ENCODE assay signal across 9 cellular contexts in the genomic region with DNA sequence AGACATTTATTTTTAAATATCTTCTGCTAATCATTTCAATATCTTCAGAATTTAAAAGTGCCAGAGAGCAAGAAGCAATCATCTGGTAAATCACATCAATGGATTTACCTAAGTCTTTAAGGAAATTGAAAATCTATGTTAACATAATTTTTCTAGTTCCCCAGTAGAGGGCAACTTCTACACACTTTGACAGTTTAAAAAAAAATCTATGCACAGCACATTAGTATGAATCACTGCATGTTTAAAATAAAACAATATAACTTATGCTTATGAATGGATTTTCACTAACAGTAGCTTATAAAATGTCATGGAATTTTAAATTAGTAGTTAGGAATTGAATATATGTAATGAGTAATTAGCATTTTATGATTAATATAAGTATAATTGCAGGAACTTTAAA.
DNase-seq lines count a peak whose midpoint lies in the region; ATAC-seq and TF ChIP-seq lines count a peak whose summit lies in the region.
"Had no signal": no experiment of that assay in that cellular context is flagged by ENCODE, and none has a peak within 500 bp of the region (broad histone marks: within the 10 kb centered on the region; RNA-seq: fewer than 3 reads in every experiment).

No MANE protein-coding gene starts in this region.

- H3K27me3 ChIP-seq in Loucy (ENCODE audit: insufficient read depth, low read length, poor library complexity, severe bottlenecking) (no peaks in the 10 kb centered on the region), psoas muscle (ENCODE audit: insufficient read depth in 3 of 3, low read length in 2 of 3) (no peaks in the 10 kb centered on the region)

- H3K9ac ChIP-seq in Loucy (ENCODE audit: low read depth, low read length, poor library complexity, severe bottlenecking) = no peak overlapping the region

- H3K4me1 ChIP-seq in Loucy (ENCODE audit: insufficient read depth, low read length, poor library complexity, severe bottlenecking) (no peaks in the 10 kb centered on the region), psoas muscle (peaks cover 10% of the 10 kb centered on the region)

- H3K27me3 Mint-ChIP-seq in activated CD4-positive, alpha-beta memory T cell treated with anti-CD3 and anti-CD28 coated beads, Interleukin-2, amount 10 ng/mL, durations not matched to agents 7 days and 5 days = no peaks in the 10 kb centered on the region
- H3K27me3 Mint-ChIP-seq: activated naive CD8-positive, alpha-beta T cell treated with anti-CD3 and anti-CD28 coated beads, Interleukin-2, amount 10 ng/mL, durations not matched to agents 7 days and 5 days had no signal

- CTCF ChIA-PET in activated CD4-positive, alpha-beta memory T cell treated with anti-CD3 and anti-CD28 coated beads, Interleukin-2, amount 10 ng/mL, durations not matched to agents 7 days and 5 days (lab: Charles Lee) = interaction anchor here (0.6 to 1.9 kb wide), 3 partner anchors 126 to 756 kb away, joined by 3 to 9 read pairs (median 4); a partner anchor contains a TSS

- POLR2A ChIA-PET in activated CD4-positive, alpha-beta memory T cell treated with anti-CD3 and anti-CD28 coated beads, Interleukin-2, amount 10 ng/mL, durations not matched to agents 7 days and 5 days (lab: Charles Lee) = no interaction called here

- intact Hi-C loops in psoas muscle (cut with DNase I) = loop anchor here (5.0 to 10.0 kb wide), 4 partner anchors 184 to 757 kb away; a partner anchor contains a TSS

- H3K9me3 Mint-ChIP-seq in activated CD4-positive, alpha-beta memory T cell treated with anti-CD3 and anti-CD28 coated beads, Interleukin-2, amount 10 ng/mL, durations not matched to agents 7 days and 5 days = no peaks in the 10 kb centered on the region
- H3K9me3 Mint-ChIP-seq: activated naive CD8-positive, alpha-beta T cell treated with anti-CD3 and anti-CD28 coated beads, Interleukin-2, amount 10 ng/mL, durations not matched to agents 7 days and 5 days had no signal

- no peak overlapping the region for H3K27ac Mint-ChIP-seq in activated CD4-positive, alpha-beta memory T cell treated with anti-CD3 and anti-CD28 coated beads, Interleukin-2, amount 10 ng/mL, durations not matched to agents 7 days and 5 days
- H3K27ac Mint-ChIP-seq: activated naive CD8-positive, alpha-beta T cell treated with anti-CD3 and anti-CD28 coated beads, Interleukin-2, amount 10 ng/mL, durations not matched to agents 7 days and 5 days had no signal

- no peak overlapping the region for H3K4me2 ChIP-seq in Loucy (ENCODE audit: low read depth, low read length, poor library complexity, severe bottlenecking)

- H3K36me3 ChIP-seq in Loucy (ENCODE audit: insufficient read depth, low read length) = no peaks in the 10 kb centered on the region
- no peaks in the 10 kb centered on the region for H3K36me3 ChIP-seq in psoas muscle (ENCODE audit: insufficient read depth in 1 of 2, low read depth in 1 of 2)

- H3K9me2 ChIP-seq in Loucy (replicated peaks; ENCODE audit: low read depth, low read length) = no peaks in the 10 kb centered on the region

- TF ChIP-seq CTCF in Loucy (conservative IDR thresholded peaks at IDR 0.05; ENCODE audit: low read length) = peak; percentile 67
- peak; percentile 28 for TF ChIP-seq CTCF in coronary artery (IDR thresholded peaks at IDR 0.05)
- TF ChIP-seq CTCF in psoas muscle (IDR thresholded peaks at IDR 0.05) = peak; percentile 38

- ATAC-seq in psoas muscle = no peak

- H3K36me3 Mint-ChIP-seq in activated CD4-positive, alpha-beta memory T cell treated with anti-CD3 and anti-CD28 coated beads, Interleukin-2, amount 10 ng/mL, durations not matched to agents 7 days and 5 days (ENCODE audit: low read depth) = no peaks in the 10 kb centered on the region
- H3K36me3 Mint-ChIP-seq: activated naive CD8-positive, alpha-beta T cell treated with anti-CD3 and anti-CD28 coated beads, Interleukin-2, amount 10 ng/mL, durations not matched to agents 7 days and 5 days had no signal

- no peak overlapping the region for H3K27ac ChIP-seq in coronary artery
- H3K27ac ChIP-seq in psoas muscle = no peak overlapping the region

- H3K79me2 ChIP-seq in Loucy (ENCODE audit: insufficient read depth, low read length) = no peaks in the 10 kb centered on the region

- H3K4me3 ChIP-seq in Loucy (ENCODE audit: low read length, poor library complexity, severe bottlenecking) (no peak overlapping the region), coronary artery (no peak overlapping the region), psoas muscle (no peak overlapping the region)

- H4K20me1 ChIP-seq in Loucy (ENCODE audit: insufficient read depth, low read length, poor library complexity, severe bottlenecking) = peaks cover 8% of the 10 kb centered on the region

- H2AFZ ChIP-seq in Loucy (ENCODE audit: low read length) = no peak overlapping the region

- H3K4me1 Mint-ChIP-seq in activated CD4-positive, alpha-beta memory T cell treated with anti-CD3 and anti-CD28 coated beads, Interleukin-2, amount 10 ng/mL, durations not matched to agents 7 days and 5 days = no peaks in the 10 kb centered on the region

- no peak overlapping the region for H3K4me3 Mint-ChIP-seq in activated CD4-positive, alpha-beta memory T cell treated with anti-CD3 and anti-CD28 coated beads, Interleukin-2, amount 10 ng/mL, durations not matched to agents 7 days and 5 days
- H3K4me3 Mint-ChIP-seq: activated naive CD8-positive, alpha-beta T cell treated with anti-CD3 and anti-CD28 coated beads, Interleukin-2, amount 10 ng/mL, durations not matched to agents 7 days and 5 days had no signal

- no peaks in the 10 kb centered on the region for H3F3A ChIP-seq in Loucy (ENCODE audit: low read depth)

- H3K9me3 ChIP-seq in Loucy (ENCODE audit: insufficient read depth, low read depth, low read length) (no peaks in the 10 kb centered on the region), psoas muscle (no peaks in the 10 kb centered on the region)

- DNase-seq in NCI-H82 (lab: John Stamatoyannopoulos, UW) (peak; percentile 3), NCI-H82 treated with DMSO at 0.1 percent for 48 hours (lab: John Stamatoyannopoulos, UW; ENCODE audit: unreplicated experiment) (no peak), coronary artery (ENCODE audit: low spot score) (no peak), psoas muscle (no peak), germinal center (ENCODE audit: low spot score) (no peak), UCSD-AML1 (lab: John Stamatoyannopoulos, UW; ENCODE audit: unreplicated experiment) (no peak)
- no peak for DNase-seq in activated CD4-positive, alpha-beta memory T cell treated with anti-CD3 and anti-CD28 coated beads, Interleukin-2, amount 10 ng/mL, durations not matched to agents 7 days and 5 days
- DNase-seq: activated naive CD8-positive, alpha-beta T cell treated with anti-CD3 and anti-CD28 coated beads, Interleukin-2, amount 10 ng/mL, durations not matched to agents 7 days and 5 days had no signal
